In the genomic region with DNA sequence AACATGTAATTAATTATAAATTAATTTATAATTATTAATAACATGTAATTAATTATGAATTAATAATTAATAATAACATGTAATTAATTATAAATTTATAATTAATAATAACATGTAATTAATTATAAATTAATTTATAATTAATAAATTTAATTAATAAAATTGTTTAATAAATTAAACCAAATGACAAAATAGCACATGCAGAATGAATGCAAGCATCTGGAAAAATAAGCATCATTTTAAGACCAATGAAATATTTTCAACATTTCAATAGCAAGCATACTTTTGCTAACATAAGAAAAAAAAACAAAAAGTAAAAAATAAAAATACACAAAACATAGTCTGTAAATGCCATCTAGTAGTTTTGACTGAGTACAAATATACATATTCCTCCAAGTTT, we compare ENCODE assay signal across 32 cellular contexts. TPM values are rescaled to one million over a fixed set of nuclear protein-coding genes. Genes with fewer than 3 reads are reported as not detected.
"Had no signal": no experiment of that assay in that cellular context is flagged by ENCODE, and none has a peak within 500 bp of the region (broad histone marks: within the 10 kb centered on the region; RNA-seq: fewer than 3 reads in every experiment).

No MANE protein-coding gene starts in this region.

- H3K27me3 ChIP-seq: adrenal gland, body of pancreas, colonic mucosa had no signal

- H3K4me3 ChIP-seq: adrenal gland, body of pancreas, colonic mucosa had no signal

- H3K27ac Mint-ChIP-seq: activated CD4-positive, alpha-beta T cell treated with anti-CD3 and anti-CD28 coated beads, Interleukin-2, amount 10 ng/mL, durations not matched to agents 7 days and 5 days; activated CD8-positive, alpha-beta memory T cell treated with anti-CD3 and anti-CD28 coated beads, Interleukin-2, amount 10 ng/mL, durations not matched to agents 7 days and 5 days; activated CD8-positive, alpha-beta T cell treated with anti-CD3 and anti-CD28 coated beads, Interleukin-2, amount 10 ng/mL, durations not matched to agents 7 days and 5 days; activated naive CD4-positive, alpha-beta T cell treated with anti-CD3 and anti-CD28 coated beads for 36 hours; activated naive CD4-positive, alpha-beta T cell treated with anti-CD3 and anti-CD28 coated beads, Interleukin-2, amount 50 U/mL, for 24 hours; activated naive CD8-positive, alpha-beta T cell treated with anti-CD3 and anti-CD28 coated beads for 36 hours; activated naive CD8-positive, alpha-beta T cell treated with anti-CD3 and anti-CD28 coated beads, Interleukin-2, amount 50 U/mL, for 24 hours; activated T-helper 1 cell treated with anti-CD3 and anti-CD28 coated beads, Interleukin-12 subunit alpha, Interleukin-12 subunit beta, Interleukin-2, Interleukin-4 antibody, amounts not matched to agents 30 ng/mL and 10 ng/mL and 1 ng/mL, durations not matched to agents 14 hours and 24 hours and 36 hours; activated T-helper 2 cell treated with anti-CD3 and anti-CD28 coated beads, Interferon-gamma antibody, Interleukin-2, Interleukin-4, amounts not matched to agents 10 μg/mL and 5 μg/mL and 100 μg/mL, durations not matched to agents 14 hours and 24 hours and 36 hours; WTC11 had no signal

- H3K4me3 Mint-ChIP-seq: activated CD4-positive, alpha-beta T cell treated with anti-CD3 and anti-CD28 coated beads, Interleukin-2, amount 10 ng/mL, durations not matched to agents 7 days and 5 days; activated CD8-positive, alpha-beta memory T cell treated with anti-CD3 and anti-CD28 coated beads, Interleukin-2, amount 10 ng/mL, durations not matched to agents 7 days and 5 days; activated CD8-positive, alpha-beta T cell treated with anti-CD3 and anti-CD28 coated beads, Interleukin-2, amount 10 ng/mL, durations not matched to agents 7 days and 5 days; activated naive CD4-positive, alpha-beta T cell treated with anti-CD3 and anti-CD28 coated beads for 36 hours; activated naive CD4-positive, alpha-beta T cell treated with anti-CD3 and anti-CD28 coated beads, Interleukin-2, amount 50 U/mL, for 24 hours; activated naive CD8-positive, alpha-beta T cell treated with anti-CD3 and anti-CD28 coated beads for 36 hours; activated naive CD8-positive, alpha-beta T cell treated with anti-CD3 and anti-CD28 coated beads, Interleukin-2, amount 50 U/mL, for 24 hours; activated T-helper 1 cell treated with anti-CD3 and anti-CD28 coated beads, Interleukin-12 subunit alpha, Interleukin-12 subunit beta, Interleukin-2, Interleukin-4 antibody, amounts not matched to agents 30 ng/mL and 10 ng/mL and 1 ng/mL, durations not matched to agents 14 hours and 24 hours and 36 hours; WTC11 had no signal

- H3K9me3 ChIP-seq: adrenal gland, body of pancreas, colonic mucosa had no signal

- DNase-seq: activated CD4-positive, alpha-beta T cell treated with anti-CD3 and anti-CD28 coated beads for 1 hour; activated CD4-positive, alpha-beta T cell treated with anti-CD3 and anti-CD28 coated beads for 4 hours; activated CD4-positive, alpha-beta T cell treated with anti-CD3 and anti-CD28 coated beads, Interleukin-2, amount 10 ng/mL, durations not matched to agents 7 days and 5 days; activated CD4-positive, alpha-beta T cell treated with anti-CD3 and anti-CD28 coated beads, Interleukin-2, amount 50 U/mL, for 48 hours; activated CD8-positive, alpha-beta memory T cell treated with anti-CD3 and anti-CD28 coated beads, Interleukin-2, amount 10 ng/mL, durations not matched to agents 7 days and 5 days; activated CD8-positive, alpha-beta memory T cell treated with anti-CD3 and anti-CD28 coated beads, Interleukin-2, amount 50 U/mL, for 4 hours; activated CD8-positive, alpha-beta T cell treated with anti-CD3 and anti-CD28 coated beads, Interleukin-2, amount 10 ng/mL, durations not matched to agents 7 days and 5 days; activated effector memory CD4-positive, alpha-beta T cell treated with anti-CD3 and anti-CD28 coated beads, Interleukin-2, amount 50 U/mL, for 16 hours; activated naive CD4-positive, alpha-beta T cell treated with anti-CD3 and anti-CD28 coated beads for 36 hours; activated naive CD8-positive, alpha-beta T cell treated with anti-CD3 and anti-CD28 coated beads for 36 hours; activated naive CD8-positive, alpha-beta T cell treated with anti-CD3 and anti-CD28 coated beads, Interleukin-2, amount 50 U/mL, for 24 hours; activated T-cell treated with anti-CD3 and anti-CD28 coated beads, Interleukin-2, amount 50 U/mL, for 1 hour; activated T-cell treated with anti-CD3 and anti-CD28 coated beads, Interleukin-2, amount 50 U/mL, for 48 hours; adrenal gland; amygdala; aorta; body of pancreas; caudate nucleus; colonic mucosa; effector CD8-positive, alpha-beta T cell; foreskin fibroblast; head of caudate nucleus; hippocampal formation; T-helper 2 cell had no signal

- H3K4me1 ChIP-seq: adrenal gland, body of pancreas, colonic mucosa had no signal

- H3K27ac ChIP-seq: adrenal gland, body of pancreas, colonic mucosa, VCaP had no signal

- ATAC-seq: activated CD8-positive, alpha-beta memory T cell treated with anti-CD3 and anti-CD28 coated beads, Interleukin-2, amount 10 ng/mL, durations not matched to agents 7 days and 5 days; activated naive CD8-positive, alpha-beta T cell treated with anti-CD3 and anti-CD28 coated beads, Interleukin-2, amount 50 U/mL, for 24 hours; body of pancreas; esophagus mucosa; WTC11 had no signal

- H3K36me3 Mint-ChIP-seq: activated CD8-positive, alpha-beta memory T cell treated with anti-CD3 and anti-CD28 coated beads, Interleukin-2, amount 10 ng/mL, durations not matched to agents 7 days and 5 days; activated naive CD8-positive, alpha-beta T cell treated with anti-CD3 and anti-CD28 coated beads for 36 hours; WTC11 had no signal

- H3K9me3 Mint-ChIP-seq: activated CD4-positive, alpha-beta T cell treated with anti-CD3 and anti-CD28 coated beads, Interleukin-2, amount 10 ng/mL, durations not matched to agents 7 days and 5 days; activated naive CD4-positive, alpha-beta T cell treated with anti-CD3 and anti-CD28 coated beads for 36 hours; activated naive CD4-positive, alpha-beta T cell treated with anti-CD3 and anti-CD28 coated beads, Interleukin-2, amount 50 U/mL, for 24 hours; activated naive CD8-positive, alpha-beta T cell treated with anti-CD3 and anti-CD28 coated beads for 36 hours; activated naive CD8-positive, alpha-beta T cell treated with anti-CD3 and anti-CD28 coated beads, Interleukin-2, amount 50 U/mL, for 24 hours; activated T-helper 1 cell treated with anti-CD3 and anti-CD28 coated beads, Interleukin-12 subunit alpha, Interleukin-12 subunit beta, Interleukin-2, Interleukin-4 antibody, amounts not matched to agents 30 ng/mL and 10 ng/mL and 1 ng/mL, durations not matched to agents 14 hours and 24 hours and 36 hours; activated T-helper 2 cell treated with anti-CD3 and anti-CD28 coated beads, Interferon-gamma antibody, Interleukin-2, Interleukin-4, amounts not matched to agents 10 μg/mL and 5 μg/mL and 100 μg/mL, durations not matched to agents 14 hours and 24 hours and 36 hours; WTC11 had no signal

- H3K36me3 ChIP-seq: adrenal gland, colonic mucosa had no signal

- H3K4me1 Mint-ChIP-seq: activated CD4-positive, alpha-beta T cell treated with anti-CD3 and anti-CD28 coated beads, Interleukin-2, amount 10 ng/mL, durations not matched to agents 7 days and 5 days; activated CD8-positive, alpha-beta memory T cell treated with anti-CD3 and anti-CD28 coated beads, Interleukin-2, amount 10 ng/mL, durations not matched to agents 7 days and 5 days; activated naive CD4-positive, alpha-beta T cell treated with anti-CD3 and anti-CD28 coated beads, Interleukin-2, amount 50 U/mL, for 24 hours; activated naive CD8-positive, alpha-beta T cell treated with anti-CD3 and anti-CD28 coated beads for 36 hours; activated naive CD8-positive, alpha-beta T cell treated with anti-CD3 and anti-CD28 coated beads, Interleukin-2, amount 50 U/mL, for 24 hours; WTC11 had no signal

- H3K27me3 Mint-ChIP-seq: activated CD8-positive, alpha-beta memory T cell treated with anti-CD3 and anti-CD28 coated beads, Interleukin-2, amount 10 ng/mL, durations not matched to agents 7 days and 5 days; activated naive CD8-positive, alpha-beta T cell treated with anti-CD3 and anti-CD28 coated beads for 36 hours; activated naive CD8-positive, alpha-beta T cell treated with anti-CD3 and anti-CD28 coated beads, Interleukin-2, amount 50 U/mL, for 24 hours had no signal

RNA-seq across cellular contexts. Expression of gene GYPE, which starts 21.8 kb away (rescaled TPM):
- total RNA-seq: activated CD4-positive, alpha-beta T cell treated with anti-CD3 and anti-CD28 coated beads, Interleukin-2, amount 10 ng/mL, durations not matched to agents 7 days and 5 days; body of pancreas; chondrocyte; dermis microvascular lymphatic vessel endothelial cell; esophagus mucosa; WTC11 had no signal
